In genomic region chr11:18749681-18750319, GRCh38 we compare ENCODE assay signal across 11 cellular contexts. TPM values are rescaled to one million over a fixed set of nuclear protein-coding genes. Genes with fewer than 3 reads are reported as not detected.
DNase-seq lines count a peak whose midpoint lies in the region; ATAC-seq and TF ChIP-seq lines count a peak whose summit lies in the region.
"Had no signal": no experiment of that assay in that cellular context is flagged by ENCODE, and none has a peak within 500 bp of the region (broad histone marks: within the 10 kb centered on the region; RNA-seq: fewer than 3 reads in every experiment).

No MANE protein-coding gene starts in this region.

- TF ChIP-seq CTCF in fibroblast of pulmonary artery (IDR thresholded peaks at IDR 0.05; ENCODE audit: low read length, missing control alignments) = no peak

- H3K27me3 ChIP-seq in SJSA1 (replicated peaks) = no peaks in the 10 kb centered on the region
- H3K27me3 ChIP-seq: ovary had no signal

- ATAC-seq in HG02870 (IDR thresholded peaks at IDR 0.05; ENCODE audit: unreplicated experiment) = no peak
- ATAC-seq: T-cell had no signal

- H3K9me3 ChIP-seq in SJSA1 (replicated peaks) = no peaks in the 10 kb centered on the region
- H3K9me3 ChIP-seq: ovary, tibial artery had no signal

- peak; percentile 12 for DNase-seq in GDM1 (lab: John Stamatoyannopoulos, UW)
- peak; percentile 54 to 66 for DNase-seq in SJSA1 (ENCODE audit: low read depth in 1 of 2, low spot score in 2 of 2)
- DNase-seq in fibroblast of pulmonary artery (ENCODE audit: low read depth) = peak; percentile 71
- peak; percentile 32 for DNase-seq in pons (ENCODE audit: low spot score)
- DNase-seq in NCI-H2171 (lab: John Stamatoyannopoulos, UW) = no peak
- no peak for DNase-seq in DMS79 treated with DMSO at 0.1 percent for 48 hours (lab: John Stamatoyannopoulos, UW)
- DNase-seq in NCI-H1694 treated with DMSO at 0.1 percent for 48 hours (lab: John Stamatoyannopoulos, UW) = no peak
- DNase-seq: T-cell had no signal

- peak overlapping the region; percentile 73 for H3K27ac ChIP-seq in SJSA1
- H3K27ac ChIP-seq: ovary, tibial artery had no signal

- no peaks in the 10 kb centered on the region for H3K36me3 ChIP-seq in SJSA1
- H3K36me3 ChIP-seq: ovary, tibial artery had no signal

- H3K4me3 ChIP-seq in SJSA1 = no peak overlapping the region
- no peak overlapping the region for H3K4me3 ChIP-seq in fibroblast of pulmonary artery (replicated peaks; ENCODE audit: low read depth, low read length)
- H3K4me3 ChIP-seq: ovary, tibial artery had no signal

- peaks cover 10% of the 10 kb centered on the region for H3K4me1 ChIP-seq in SJSA1 (replicated peaks)

RNA-seq across cellular contexts. Expression of gene IGSF22, which starts 23.8 kb away (rescaled TPM):
- not detected in 2 replicates for total RNA-seq in SJSA1 (2014; rRNA removed; shearing (Covaris generic))

RNA-seq across cellular contexts. Expression of gene PTPN5, which starts 41.8 kb away (rescaled TPM):
- not detected in 2 replicates for total RNA-seq in SJSA1 (2014; rRNA removed; shearing (Covaris generic))

RNA-seq across cellular contexts. Expression of gene TMEM86A, which starts 51.2 kb away (rescaled TPM):
- 0.32 TPM in 1 of 2 replicates, not detected in the other for total RNA-seq in SJSA1 (2014; rRNA removed; shearing (Covaris generic))

Comparison
In these comparisons a context has a peak if more than half of its experiments do, and no peak if none do; other contexts are left out.
1. DNase-seq: peak in GDM1 (single experiment), SJSA1 (2 of 2), fibroblast of pulmonary artery (single experiment) and pons (single experiment); none in NCI-H2171 (single experiment), DMS79 treated with DMSO at 0.1 percent for 48 hours (single experiment) and NCI-H1694 treated with DMSO at 0.1 percent for 48 hours (single experiment).